In genomic region chr15:101522091-101522490, GRCh38 we compare ENCODE assay signal across 18 cellular contexts. TPM values are rescaled to one million over a fixed set of nuclear protein-coding genes. Genes with fewer than 3 reads are reported as not detected.
DNase-seq lines count a peak whose midpoint lies in the region; ATAC-seq and TF ChIP-seq lines count a peak whose summit lies in the region.
"Had no signal": no experiment of that assay in that cellular context is flagged by ENCODE, and none has a peak within 500 bp of the region (broad histone marks: within the 10 kb centered on the region; RNA-seq: fewer than 3 reads in every experiment).

No MANE protein-coding gene starts in this region.

- H4K8ac ChIP-seq in mesenchymal stem cell (ENCODE audit: low read length) = peak overlapping the region; percentile 3

- H2BK5ac ChIP-seq in mesenchymal stem cell (ENCODE audit: low read depth, low read length, poor library complexity, severe bottlenecking) = no peak overlapping the region

- peak; percentile 7 for DNase-seq in SK-N-SH
- DNase-seq in central memory CD8-positive, alpha-beta T cell (ENCODE audit: low spot score in 2 of 2) = peak; percentile 5 to 6
- no peak for DNase-seq in mesenchymal stem cell
- DNase-seq in nephron progenitor cell = no peak
- no peak for DNase-seq in KBM-7
- DNase-seq: COR-L47, NCI-H1092 treated with DMSO at 0.1 percent for 48 hours, NCI-H1694, NCI-H446 treated with DMSO at 0.1 percent for 48 hours, NCI-H748 treated with DMSO at 0.1 percent for 48 hours, Peyer's patch, SHP77 treated with DMSO at 0.1 percent for 48 hours had no signal

- TF ChIP-seq CTCF in SK-N-SH (IDR thresholded peaks at IDR 0.05) = no peak
- no peak for TF ChIP-seq CTCF in nephron progenitor cell (IDR thresholded peaks at IDR 0.05)

- H3F3A ChIP-seq in SK-N-SH (replicated peaks; ENCODE audit: insufficient read depth) = no peaks in the 10 kb centered on the region

- no peaks in the 10 kb centered on the region for H4K20me1 ChIP-seq in SK-N-SH (ENCODE audit: insufficient read depth)

- H2BK12ac ChIP-seq in mesenchymal stem cell (ENCODE audit: low read length in 2 of 2) = peak overlapping the region in 1 of 2 experiments; percentile 86

- H3K9ac ChIP-seq in SK-N-SH (no peak overlapping the region), mesenchymal stem cell (ENCODE audit: low read length) (no peak overlapping the region)

- H3K4me1 ChIP-seq in SK-N-SH (ENCODE audit: control insufficient read depth in 1 of 2, insufficient read depth in 2 of 2, low read depth in 1 of 2, low read length in 1 of 2) (peaks cover 0 to 2% of the 10 kb centered on the region in 2 experiments; a peak in 1 of 4 replicates), mesenchymal stem cell (ENCODE audit: control insufficient read depth, insufficient read depth, low read depth, low read length) (no peaks in the 10 kb centered on the region)

- 52% methylated on average over 11 of the region's 11 CpGs for WGBS in SK-N-SH (ENCODE audit: low lambda C conversion rate)
- WGBS in mesenchymal stem cell = 73% methylated on average over 11 of the region's 11 CpGs

- H3K79me1 ChIP-seq in mesenchymal stem cell (replicated peaks; ENCODE audit: low read length, poor library complexity, severe bottlenecking) = no peaks in the 10 kb centered on the region

- H3K4me3 ChIP-seq in SK-N-SH (ENCODE audit: low read depth in 2 of 2, low read length in 1 of 2) (no peak overlapping the region), mesenchymal stem cell (ENCODE audit: insufficient read depth in 1 of 2, low read depth in 1 of 2, low read length in 2 of 2) (no peak overlapping the region)
- H3K4me3 ChIP-seq: K562, Peyer's patch had no signal

- H3K4me2 ChIP-seq in SK-N-SH (no peak overlapping the region), mesenchymal stem cell (ENCODE audit: low read length, poor library complexity, severe bottlenecking) (no peak overlapping the region)

- no peak overlapping the region for H2AFZ ChIP-seq in SK-N-SH (ENCODE audit: low read depth)
- H2AFZ ChIP-seq in mesenchymal stem cell (ENCODE audit: low read depth, low read length) = no peak overlapping the region

- H3K27ac ChIP-seq in SK-N-SH (ENCODE audit: low read depth in 2 of 2, low read length in 1 of 2) (no peak overlapping the region), mesenchymal stem cell (ENCODE audit: low read length, poor library complexity, severe bottlenecking) (no peak overlapping the region), temporal lobe (ENCODE audit: low read depth, low read length) (peak overlapping the region; percentile 99)
- H3K27ac ChIP-seq: 22Rv1 had no signal

- peak overlapping the region in 1 of 2 experiments; percentile 11 for H3K18ac ChIP-seq in mesenchymal stem cell (ENCODE audit: low read depth in 1 of 2, low read length in 2 of 2)

- H3K9me3 ChIP-seq in SK-N-SH (peaks cover 11% of the 10 kb centered on the region; the same call in 1 of the 2 replicates), mesenchymal stem cell (ENCODE audit: control insufficient read depth, low read length) (peaks cover 38% of the 10 kb centered on the region)

- H2BK120ac ChIP-seq in mesenchymal stem cell (ENCODE audit: low read depth, low read length) = no peak overlapping the region

- H3K4me3 Mint-ChIP-seq in central memory CD8-positive, alpha-beta T cell = no peak overlapping the region
- no peak overlapping the region for H3K4me3 Mint-ChIP-seq in nephron progenitor cell

- ATAC-seq in SK-N-SH treated with all-trans-retinoic acid at 6 μM for 48 hours = no peak
- no peak for ATAC-seq in central memory CD8-positive, alpha-beta T cell (replicated peaks; ENCODE audit: extremely low read depth, poor library complexity, severe bottlenecking)
- no peak for ATAC-seq in HG03520 (IDR thresholded peaks at IDR 0.05; ENCODE audit: unreplicated experiment)
- ATAC-seq: K562 had no signal

- no peak for TF ChIP-seq RAD21 in SK-N-SH (IDR thresholded peaks at IDR 0.05; ENCODE audit: low read length)

- no peak overlapping the region for H3K27ac Mint-ChIP-seq in central memory CD8-positive, alpha-beta T cell (ENCODE audit: low read depth)
- H3K27ac Mint-ChIP-seq in nephron progenitor cell = no peak overlapping the region

- peaks cover 65% of the 10 kb centered on the region for H3K27me3 Mint-ChIP-seq in central memory CD8-positive, alpha-beta T cell
- no peaks in the 10 kb centered on the region for H3K27me3 Mint-ChIP-seq in nephron progenitor cell (ENCODE audit: low read depth, poor library complexity)

- in situ Hi-C loops in KBM-7 (cut with MboI; ENCODE audit: low pct_unique_long_range_greater_than_20kb, low sequenced_read_pairs) = no loop called here

- peaks cover 2% of the 10 kb centered on the region for H3K36me3 Mint-ChIP-seq in central memory CD8-positive, alpha-beta T cell (ENCODE audit: insufficient read depth)
- peaks cover 5% of the 10 kb centered on the region for H3K36me3 Mint-ChIP-seq in nephron progenitor cell (ENCODE audit: low read depth)

- H3K79me2 ChIP-seq in SK-N-SH (ENCODE audit: insufficient read depth) = no peaks in the 10 kb centered on the region

- POLR2A ChIA-PET in SK-N-SH (lab: Yijun Ruan, JAX) = no interaction called here

- no peaks in the 10 kb centered on the region for H3K27me3 ChIP-seq in SK-N-SH (ENCODE audit: insufficient read depth)
- peaks cover 23 to 35% of the 10 kb centered on the region in 2 experiments for H3K27me3 ChIP-seq in mesenchymal stem cell (ENCODE audit: control insufficient read depth in 1 of 2, insufficient read depth in 1 of 2, low read length in 2 of 2)
- H3K27me3 ChIP-seq: Peyer's patch had no signal

- H3K9me2 ChIP-seq in SK-N-SH = no peaks in the 10 kb centered on the region

- no peak overlapping the region for H3K23ac ChIP-seq in mesenchymal stem cell (ENCODE audit: low read length in 2 of 2)

- CTCF ChIA-PET in SK-N-SH (lab: Yijun Ruan, JAX) = interaction anchor here (1.5 kb wide), 1 partner anchor 12 kb away, joined by 4 read pairs; no protein-coding TSS in a partner anchor

- no peak overlapping the region for H2AK5ac ChIP-seq in mesenchymal stem cell (ENCODE audit: low read length, severe bottlenecking)

- peaks cover 18% of the 10 kb centered on the region for H3K9me3 Mint-ChIP-seq in central memory CD8-positive, alpha-beta T cell
- H3K9me3 Mint-ChIP-seq in nephron progenitor cell = peaks cover 29% of the 10 kb centered on the region

- H3K4me1 Mint-ChIP-seq in central memory CD8-positive, alpha-beta T cell = peaks cover 6% of the 10 kb centered on the region
- H3K4me1 Mint-ChIP-seq in nephron progenitor cell = peaks cover 51% of the 10 kb centered on the region

- no peak for TF ChIP-seq EP300 in SK-N-SH (IDR thresholded peaks at IDR 0.05; ENCODE audit: borderline replicate concordance in 1 of 2, low read depth in 1 of 2, low read length in 1 of 2)

- no peak overlapping the region for H2BK15ac ChIP-seq in mesenchymal stem cell (ENCODE audit: low read depth, poor library complexity, severe bottlenecking)

- H3K36me3 ChIP-seq in SK-N-SH (replicated peaks in 1 of 2; ENCODE audit: control insufficient read depth in 1 of 2, insufficient read depth in 2 of 2, low read length in 1 of 2) (no peaks in the 10 kb centered on the region), mesenchymal stem cell (ENCODE audit: control insufficient read depth in 1 of 2, insufficient read depth in 2 of 2, low read depth in 1 of 2, low read length in 2 of 2) (no peaks in the 10 kb centered on the region)
- H3K36me3 ChIP-seq: Peyer's patch had no signal

- H3K14ac ChIP-seq in mesenchymal stem cell (ENCODE audit: low read length in 2 of 2) = no peak overlapping the region

- H4K91ac ChIP-seq in mesenchymal stem cell (ENCODE audit: low read length) = peak overlapping the region; percentile 6

- H3K4ac ChIP-seq in mesenchymal stem cell (ENCODE audit: low read depth in 1 of 2, low read length in 2 of 2) = peak overlapping the region in 1 of 2 experiments; percentile 32

TF ChIP-seq in SK-N-SH treated with all-trans-retinoic acid at 6 μM for 48 hours, 23 proteins besides CTCF, POLR2A, EP300 and RAD21:
- TF ChIP-seq CREB5 (CRISPR knock-in tag; IDR thresholded peaks at IDR 0.05; ENCODE audit: low read depth) (no peak), ZNF8 (CRISPR knock-in tag; IDR thresholded peaks at IDR 0.05) (no peak), CSDC2 (CRISPR knock-in tag; IDR thresholded peaks at IDR 0.05) (no peak), ZNF565 (CRISPR knock-in tag; conservative IDR thresholded peaks at IDR 0.05; ENCODE audit: low read depth) (no peak), SNAI2 (CRISPR knock-in tag; IDR thresholded peaks at IDR 0.05) (no peak), ARNTL (CRISPR knock-in tag; IDR thresholded peaks at IDR 0.05; ENCODE audit: borderline replicate concordance, low read depth) (no peak), OSR1 (CRISPR knock-in tag; IDR thresholded peaks at IDR 0.05) (no peak), BACH2 (CRISPR knock-in tag; IDR thresholded peaks at IDR 0.05; ENCODE audit: borderline replicate concordance) (no peak)

RNA-seq across cellular contexts. Expression of gene PCSK6, which starts 32.6 kb away (rescaled TPM):
- 0.03 and 0.10 TPM in 2 replicates for polyA plus RNA-seq in SK-N-SH (2012; rRNA removed)
- 0.05 and 0.45 TPM in 2 replicates for polyA plus RNA-seq in SK-N-SH (2012; cell fraction: cytosol; rRNA removed)
- polyA plus RNA-seq in SK-N-SH (2012; cell fraction: nucleus; rRNA removed) = 0.23 and 0.32 TPM in 2 replicates
- 49.7 TPM for polyA plus RNA-seq in mesenchymal stem cell (2013, experiment 1 of 2)
- 51.6 TPM for polyA plus RNA-seq in mesenchymal stem cell (2013, experiment 2 of 2)
- total RNA-seq in temporal lobe = 11.8 TPM
- total RNA-seq: M059J had no signal

Comparison
In these comparisons a context has a peak if more than half of its experiments do, and no peak if none do; other contexts are left out.
1. DNase-seq: peak in SK-N-SH (single experiment) and central memory CD8-positive, alpha-beta T cell (2 of 2); none in mesenchymal stem cell (single experiment), nephron progenitor cell (single experiment) and KBM-7 (single experiment).